16 cellular contexts compared by ENCODE assay signal in the genomic region with DNA sequence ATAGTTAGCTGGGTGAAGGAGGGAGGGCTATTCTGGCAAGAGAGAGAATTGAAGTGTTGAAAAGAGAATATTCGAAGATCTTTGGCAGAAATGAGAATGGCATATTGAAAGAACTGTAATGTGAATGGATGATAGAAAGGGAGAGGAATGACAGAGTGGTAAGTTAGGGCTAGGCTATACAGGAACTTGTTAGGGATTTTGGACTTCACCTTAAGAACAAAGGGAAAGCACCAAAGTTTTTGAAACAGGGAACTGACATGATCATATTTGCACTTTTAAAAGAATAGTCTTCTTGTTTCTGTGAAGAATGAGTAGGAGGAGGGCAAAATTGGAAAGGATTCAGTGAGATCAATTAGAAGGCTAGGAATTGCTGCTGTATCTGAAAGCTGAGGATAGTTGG.
"Had no signal": no experiment of that assay in that cellular context is flagged by ENCODE, and none has a peak within 500 bp of the region (broad histone marks: within the 10 kb centered on the region; RNA-seq: fewer than 3 reads in every experiment).

No MANE protein-coding gene starts in this region.

- H3K27me3 ChIP-seq: dorsolateral prefrontal cortex, right lobe of liver, spleen had no signal

- H3K9me3 Mint-ChIP-seq: neural crest cell; stimulated activated naive B cell treated with anti-CD40 and anti-IgM and Interleukin-4, amounts not matched to agents 10 μg/mL and 1 μg/mL and 100 μg/mL, for 72 hours; WTC11 had no signal

- H3K27me3 Mint-ChIP-seq: activated CD4-positive, alpha-beta T cell treated with anti-CD3 and anti-CD28 coated beads for 36 hours; activated naive CD8-positive, alpha-beta T cell; stimulated activated naive B cell treated with anti-CD40 and anti-IgM and Interleukin-4, amounts not matched to agents 10 μg/mL and 1 μg/mL and 100 μg/mL, for 72 hours; T-cell had no signal

- H3K4me3 Mint-ChIP-seq: activated CD4-positive, alpha-beta T cell treated with anti-CD3 and anti-CD28 coated beads for 36 hours; activated naive CD8-positive, alpha-beta T cell; endodermal cell; neural crest cell; stimulated activated naive B cell treated with anti-CD40 and anti-IgM and Interleukin-4, amounts not matched to agents 10 μg/mL and 1 μg/mL and 100 μg/mL, for 72 hours; T-cell; WTC11 had no signal

- ATAC-seq: activated CD4-positive, alpha-beta T cell treated with anti-CD3 and anti-CD28 coated beads for 36 hours; psoas muscle; right lobe of liver; T-cell; WTC11 had no signal

- H3K4me1 Mint-ChIP-seq: neural crest cell, WTC11 had no signal

- H3K9me3 ChIP-seq: psoas muscle, right lobe of liver, spleen had no signal

- DNase-seq: activated CD4-positive, alpha-beta T cell treated with anti-CD3 and anti-CD28 coated beads for 36 hours; activated CD4-positive, alpha-beta T cell treated with anti-CD3 and anti-CD28 coated beads, Interleukin-2, amount 50 U/mL, for 48 hours; dorsolateral prefrontal cortex; endodermal cell; foreskin melanocyte; glutamatergic neuron; hippocampal formation; psoas muscle; right lobe of liver; spleen; stimulated activated naive B cell treated with anti-CD40 and anti-IgM and Interleukin-4, amounts not matched to agents 10 μg/mL and 1 μg/mL and 100 μg/mL, for 72 hours; T-cell had no signal

- H3K36me3 Mint-ChIP-seq: WTC11 had no signal

- H3K27ac ChIP-seq: dorsolateral prefrontal cortex, psoas muscle, right lobe of liver, spleen had no signal

- H3K4me1 ChIP-seq: psoas muscle, right lobe of liver, spleen had no signal

- H3K36me3 ChIP-seq: right lobe of liver had no signal

- H3K27ac Mint-ChIP-seq: activated CD4-positive, alpha-beta T cell treated with anti-CD3 and anti-CD28 coated beads for 36 hours; activated naive CD8-positive, alpha-beta T cell; endodermal cell; stimulated activated naive B cell treated with anti-CD40 and anti-IgM and Interleukin-4, amounts not matched to agents 10 μg/mL and 1 μg/mL and 100 μg/mL, for 72 hours; T-cell; WTC11 had no signal

- H3K4me3 ChIP-seq: dorsolateral prefrontal cortex, lung, psoas muscle, right lobe of liver, spleen had no signal
